In genomic region chr21:25709684-25710265, GRCh38 we compare ENCODE assay signal across 20 cellular contexts. TPM values are rescaled to one million over a fixed set of nuclear protein-coding genes. Genes with fewer than 3 reads are reported as not detected.
A peak's percentile ranks its signal among the peaks of the same experiment; 100 is the strongest.
DNase-seq lines count a peak whose midpoint lies in the region; ATAC-seq, FAIRE-seq and TF ChIP-seq lines count a peak whose summit lies in the region.
"Had no signal": no experiment of that assay in that cellular context is flagged by ENCODE, and none has a peak within 500 bp of the region (broad histone marks: within the 10 kb centered on the region; RNA-seq: fewer than 3 reads in every experiment).

No MANE protein-coding gene starts in this region.

- no peak overlapping the region for H2BK5ac ChIP-seq in mesendoderm (ENCODE audit: low read length)

- H3F3A ChIP-seq in GM23338 (replicated peaks; ENCODE audit: low read depth), result no peaks in the 10 kb centered on the region

- peak; percentile 74 for DNase-seq in GM23338 (ENCODE audit: low spot score)
- DNase-seq in NB4 (ENCODE audit: low read depth), result peak; percentile 4
- DNase-seq in K562 (ENCODE audit: extremely low read depth in 1 of 4, low spot score in 3 of 4), result peak in 1 of 4 experiments; percentile 36
- DNase-seq in mesendoderm, result peak; percentile 68
- DNase-seq in anterior cingulate cortex (lab: John Stamatoyannopoulos, UW), result no peak
- DNase-seq in T-helper 9 cell, result no peak
- DNase-seq in upper lobe of left lung, result no peak
- DNase-seq: Caco-2; CD4-positive, CD25-positive, alpha-beta regulatory T cell; GDM1; NCI-H187; NCI-H446 treated with DMSO at 0.1 percent for 48 hours; NCI-H748 treated with DMSO at 0.1 percent for 48 hours; Peyer's patch; T-cell had no signal

- peak; percentile 65 for ATAC-seq in GM23338
- peak; percentile 73 for ATAC-seq in K562
- ATAC-seq in upper lobe of left lung (ENCODE audit: low FRiP score in 2 of 2), result no peak
- ATAC-seq: GM12878, Right ventricle myocardium inferior, T-cell had no signal

- H2BK120ac ChIP-seq in mesendoderm (ENCODE audit: low read depth, low read length), result no peak overlapping the region

- no peaks in the 10 kb centered on the region for H3K27me3 Mint-ChIP-seq in GM23338 (ENCODE audit: insufficient read depth, low read depth, poor library complexity)
- H3K27me3 Mint-ChIP-seq: B cell; CD4-positive, CD25-positive, alpha-beta regulatory T cell; T-cell had no signal

- POLR2A ChIA-PET in K562 (lab: Yijun Ruan, JAX), result no interaction called here

- TF ChIP-seq RAD21 in K562 (CRISPR knock-in tag; conservative IDR thresholded peaks at IDR 0.05 in 1 of 2, IDR thresholded peaks at IDR 0.05 in 1 of 2), result peak in 1 of 2 experiments; percentile 40; a peak in 2 of 4 replicates

- peak; percentile 33 to 42; a peak in 3 of 4 replicates for TF ChIP-seq CTCF in GM23338 (conservative IDR thresholded peaks at IDR 0.05; ENCODE audit: low read depth in 2 of 2)
- TF ChIP-seq CTCF in NB4 (IDR thresholded peaks at IDR 0.05; ENCODE audit: low read depth, low read length), result no peak
- peak; percentile 24 to 42 (median 26); a peak in 3 of 6 replicates for TF ChIP-seq CTCF in K562 (IDR thresholded peaks at IDR 0.05 in 2 of 3, conservative IDR thresholded peaks at IDR 0.05 in 1 of 3; ENCODE audit: insufficient read depth in 2 of 3, low read depth in 1 of 3, low read length in 3 of 3)
- TF ChIP-seq CTCF in upper lobe of left lung (IDR thresholded peaks at IDR 0.05), result no peak

- no peaks in the 10 kb centered on the region for H3K79me1 ChIP-seq in mesendoderm (ENCODE audit: low read length)

- no peak overlapping the region for H3K4me2 ChIP-seq in GM23338
- H3K4me2 ChIP-seq in K562 (ENCODE audit: insufficient read depth, low read length), result no peak overlapping the region
- no peak overlapping the region for H3K4me2 ChIP-seq in mesendoderm (ENCODE audit: low read length)

- no peak overlapping the region for H3K23ac ChIP-seq in mesendoderm (ENCODE audit: low read length)

- peaks cover 2% of the 10 kb centered on the region; the same call in 1 of the 3 replicates for H3K4me1 Mint-ChIP-seq in GM23338
- H3K4me1 Mint-ChIP-seq: B cell; CD4-positive, CD25-positive, alpha-beta regulatory T cell; T-cell had no signal

- peak overlapping the region; percentile 80 for H3K27ac Mint-ChIP-seq in GM23338
- H3K27ac Mint-ChIP-seq: B cell; CD4-positive, CD25-positive, alpha-beta regulatory T cell; T-cell had no signal

- H3K4me3 ChIP-seq in GM23338, result no peak overlapping the region
- no peak overlapping the region for H3K4me3 ChIP-seq in NB4 (ENCODE audit: low read depth, low read length)
- no peak overlapping the region for H3K4me3 ChIP-seq in K562
- no peak overlapping the region for H3K4me3 ChIP-seq in mesendoderm (ENCODE audit: low read length)
- no peak overlapping the region for H3K4me3 ChIP-seq in upper lobe of left lung
- H3K4me3 ChIP-seq: GM12878, Peyer's patch, SK-N-MC had no signal

- FAIRE-seq in K562 (lab: Jason Lieb, UNC), result peak; percentile 37
- FAIRE-seq: GM12878, GM18507 had no signal

- H3K56ac ChIP-seq in mesendoderm (ENCODE audit: low read length), result no peak overlapping the region

- H4K5ac ChIP-seq in mesendoderm (ENCODE audit: low read length), result no peak overlapping the region

- no peak overlapping the region for H2AFZ ChIP-seq in GM23338
- H2AFZ ChIP-seq in K562 (ENCODE audit: low read depth, low read length), result no peak overlapping the region

- in situ Hi-C loops in K562 (cut with MboI), result no loop called here

- H3K4me1 ChIP-seq in GM23338 (ENCODE audit: insufficient read depth) (no peaks in the 10 kb centered on the region), K562 (replicated peaks in 1 of 2; ENCODE audit: control insufficient read depth in 2 of 2, insufficient read depth in 2 of 2, low read length in 2 of 2) (no peaks in the 10 kb centered on the region; a peak in 1 of 5 replicates), mesendoderm (ENCODE audit: control insufficient read depth, low read depth, low read length) (no peaks in the 10 kb centered on the region), upper lobe of left lung (no peaks in the 10 kb centered on the region)
- H3K4me1 ChIP-seq: Caco-2, Peyer's patch had no signal

- intact Hi-C loops in K562 (cut with micrococcal nuclease), result loop anchor here (1.0 to 10.0 kb wide), 2 partner anchors 92 to 155 kb away; no protein-coding TSS in a partner anchor

- H3K4me3 Mint-ChIP-seq in GM23338, result no peak overlapping the region
- H3K4me3 Mint-ChIP-seq: B cell, T-cell had no signal

- no peaks in the 10 kb centered on the region for H4K20me1 ChIP-seq in GM23338 (replicated peaks; ENCODE audit: insufficient read depth)
- H4K20me1 ChIP-seq in K562 (replicated peaks; ENCODE audit: control insufficient read depth, insufficient read depth, low read length), result no peaks in the 10 kb centered on the region

- H3K9me3 ChIP-seq in K562 (replicated peaks; ENCODE audit: control insufficient read depth, insufficient read depth, low read depth, low read length) (no peaks in the 10 kb centered on the region), upper lobe of left lung (no peaks in the 10 kb centered on the region)
- H3K9me3 ChIP-seq: Caco-2, Peyer's patch had no signal

- no peaks in the 10 kb centered on the region for H3K9me3 Mint-ChIP-seq in GM23338
- H3K9me3 Mint-ChIP-seq: CD4-positive, CD25-positive, alpha-beta regulatory T cell; T-cell had no signal

- no peak overlapping the region for H4K8ac ChIP-seq in mesendoderm (ENCODE audit: low read depth, low read length)

- no peaks in the 10 kb centered on the region for H3K36me3 ChIP-seq in GM23338 (ENCODE audit: insufficient read depth)
- H3K36me3 ChIP-seq in K562 (ENCODE audit: control insufficient read depth, insufficient read depth, low read length), result no peaks in the 10 kb centered on the region
- no peaks in the 10 kb centered on the region for H3K36me3 ChIP-seq in mesendoderm (ENCODE audit: control insufficient read depth, insufficient read depth, low read length)
- H3K36me3 ChIP-seq in upper lobe of left lung, result peaks cover 0 to under 1% (median 0%) of the 10 kb centered on the region in 4 donors
- H3K36me3 ChIP-seq: Peyer's patch had no signal

- no peaks in the 10 kb centered on the region for H3K9me1 ChIP-seq in K562 (ENCODE audit: control insufficient read depth, insufficient read depth, low read length)

- H3K27ac ChIP-seq in GM23338 (ENCODE audit: low read depth), result no peak overlapping the region
- no peak overlapping the region for H3K27ac ChIP-seq in K562 (ENCODE audit: extremely low read depth, low read depth, low read length)
- H3K27ac ChIP-seq in mesendoderm (ENCODE audit: low read depth, low read length), result no peak overlapping the region
- no peak overlapping the region for H3K27ac ChIP-seq in upper lobe of left lung
- H3K27ac ChIP-seq: Peyer's patch, SK-N-MC had no signal

- TF ChIP-seq POLR2A in NB4 (IDR thresholded peaks at IDR 0.05; ENCODE audit: extremely low read depth, insufficient read length) (no peak), K562 (conservative IDR thresholded peaks at IDR 0.05) (no peak), upper lobe of left lung (IDR thresholded peaks at IDR 0.05) (no peak)

- H3K36me3 Mint-ChIP-seq in GM23338 (ENCODE audit: low read depth), result no peaks in the 10 kb centered on the region
- H3K36me3 Mint-ChIP-seq: CD4-positive, CD25-positive, alpha-beta regulatory T cell; T-cell had no signal

- no TSS peak for BruUV-seq in K562 (replicated peaks; lab: Mats Ljungman, UMichigan)

- CTCF ChIA-PET in K562 (lab: Yijun Ruan, JAX; ENCODE audit: low intra/inter-chr PET ratio), result interaction anchor here (1.6 kb wide), 1 partner anchor 101 kb away, joined by 5 read pairs; no protein-coding TSS in a partner anchor

- 19% methylated on average over 5 of the region's 5 CpGs for WGBS in K562 (ENCODE audit: insufficient coverage, low coverage, missing lambda C conversion rate)
- WGBS in mesendoderm (ENCODE audit: extremely low coverage, insufficient coverage, low lambda C conversion rate), result no CpG with 5 or more reads among the region's 5 CpGs
- 85 to 89% methylated on average over 5 of the region's 5 CpGs for WGBS in upper lobe of left lung, 2 donors

- no peaks in the 10 kb centered on the region for H3K79me2 ChIP-seq in GM23338 (replicated peaks; ENCODE audit: insufficient read depth)
- no peaks in the 10 kb centered on the region for H3K79me2 ChIP-seq in K562 (ENCODE audit: control insufficient read depth, insufficient read depth, low read length)
- H3K79me2 ChIP-seq in mesendoderm (ENCODE audit: control insufficient read depth, insufficient read depth, low read length), result no peaks in the 10 kb centered on the region

- TF ChIP-seq EP300 in K562 (IDR thresholded peaks at IDR 0.05; ENCODE audit: low read length) (no peak), upper lobe of left lung (IDR thresholded peaks at IDR 0.05) (no peak)

- no peak overlapping the region for H3K4ac ChIP-seq in mesendoderm (ENCODE audit: low read depth, low read length)

- H3K9me2 ChIP-seq in GM23338 (ENCODE audit: insufficient read depth), result no peaks in the 10 kb centered on the region

- H3K27me3 ChIP-seq in GM23338 (ENCODE audit: insufficient read depth), result no peaks in the 10 kb centered on the region
- H3K27me3 ChIP-seq in K562 (ENCODE audit: control insufficient read depth in 2 of 2, insufficient read depth in 2 of 2, low read length in 2 of 2), result no peaks in the 10 kb centered on the region
- H3K27me3 ChIP-seq in mesendoderm (ENCODE audit: insufficient read depth, low read length, poor library complexity), result no peaks in the 10 kb centered on the region
- H3K27me3 ChIP-seq in upper lobe of left lung, result no peaks in the 10 kb centered on the region
- H3K27me3 ChIP-seq: Peyer's patch had no signal

- H2AK5ac ChIP-seq in mesendoderm (ENCODE audit: low read length), result no peak overlapping the region

- no peak overlapping the region for H3K9ac ChIP-seq in K562 (ENCODE audit: insufficient read depth in 1 of 2, low read depth in 2 of 2, low read length in 2 of 2)
- H3K9ac ChIP-seq in mesendoderm (ENCODE audit: low read length), result no peak overlapping the region

- H3K18ac ChIP-seq in mesendoderm (ENCODE audit: low read length), result no peak overlapping the region

- no peak overlapping the region for H2BK15ac ChIP-seq in mesendoderm (replicated peaks; ENCODE audit: low read depth)

RNA-seq across cellular contexts. Expression of gene ATP5PF, which starts 24.9 kb away (rescaled TPM):
- total RNA-seq in GM23338 (2014; rRNA removed; shearing (Covaris generic)), result 127 and 154 TPM in 2 replicates
- polyA plus RNA-seq in GM23338 (2016; fragmentation: Nextera tagmentation; extraction: Ambion mirVana) (719 and 751 TPM in 2 replicates), K562 (2011; rRNA removed) (363 and 533 TPM in 2 replicates), K562 (2014; fragmentation: Illumina TruSeq; extraction: Trizol) (784 and 1,131 TPM in 2 replicates), K562 (2014; fragmentation: Nextera tagmentation; extraction: Ambion mirVana) (1,000 to 10,000 TPM; 2,105 to 2,488 TPM), K562 (2014; rRNA removed) (907 and 928 TPM in 2 replicates)
- total RNA-seq in K562 (2011; cell fraction: chromatin; rRNA removed; ENCODE audit: low replicate concordance), result 16.4 and 36.0 TPM in 2 replicates
- 21.3 and 22.2 TPM in 2 replicates for total RNA-seq in K562 (2011; cell fraction: nucleolus; rRNA removed)
- total RNA-seq in K562 (2011; cell fraction: nucleoplasm; rRNA removed), result 36.5 and 54.4 TPM in 2 replicates
- total RNA-seq in K562 (2014; rRNA removed) (230 and 242 TPM in 2 replicates), K562 (2014; rRNA removed; fragmentation: Illumina TruSeq; extraction: Trizol) (324 and 371 TPM in 2 replicates), K562 (2015; rRNA removed; fragmentation: Illumina TruSeq; extraction: Trizol) (343 and 391 TPM in 2 replicates), K562 (2021) (285 and 295 TPM in 2 replicates), upper lobe of left lung (10 to 100 TPM; 26.2 to 87.3 (median 64.1) TPM)
- 184 and 377 TPM in 2 replicates for polyA plus RNA-seq in K562 (2011; cell fraction: cytosol; rRNA removed)
- 42.6 and 90.3 TPM in 2 replicates for polyA plus RNA-seq in K562 (2011; cell fraction: nucleus; rRNA removed)
- 291 and 682 TPM in 2 replicates for polyA plus RNA-seq in K562 (2012)
- 162 and 175 TPM in 2 replicates for polyA minus RNA-seq in K562 (2011; rRNA and poly(A)+ RNA removed)
- polyA minus RNA-seq in K562 (2011; cell fraction: cytosol; rRNA and poly(A)+ RNA removed), result 33.6 and 54.1 TPM in 2 replicates
- 22.6 and 37.1 TPM in 2 replicates for polyA minus RNA-seq in K562 (2011; cell fraction: nucleus; rRNA and poly(A)+ RNA removed)
- 323 TPM for polyA plus RNA-seq in mesendoderm (2013, experiment 1 of 2)
- polyA plus RNA-seq in mesendoderm (2013, experiment 2 of 2), result 316 TPM

RNA-seq across cellular contexts. Expression of gene GABPA, which starts 25.0 kb away (rescaled TPM):
- total RNA-seq in GM23338 (2014; rRNA removed; shearing (Covaris generic)), result 28.6 and 30.1 TPM in 2 replicates
- 8.5 TPM in 2 replicates for polyA plus RNA-seq in GM23338 (2016; fragmentation: Nextera tagmentation; extraction: Ambion mirVana)
- total RNA-seq in K562 (2011; cell fraction: chromatin; rRNA removed; ENCODE audit: low replicate concordance), result 5.7 and 26.9 TPM in 2 replicates
- 3.3 and 4.2 TPM in 2 replicates for total RNA-seq in K562 (2011; cell fraction: nucleolus; rRNA removed)
- total RNA-seq in K562 (2011; cell fraction: nucleoplasm; rRNA removed), result 9.7 and 12.4 TPM in 2 replicates
- 16.3 and 17.7 TPM in 2 replicates for total RNA-seq in K562 (2014; rRNA removed)
- total RNA-seq in K562 (2014; rRNA removed; fragmentation: Illumina TruSeq; extraction: Trizol), result 26.1 and 30.3 TPM in 2 replicates
- 22.4 and 24.6 TPM in 2 replicates for total RNA-seq in K562 (2015; rRNA removed; fragmentation: Illumina TruSeq; extraction: Trizol)
- total RNA-seq in K562 (2021), result 24.8 and 26.8 TPM in 2 replicates
- polyA plus RNA-seq in K562 (2011; rRNA removed), result 26.2 and 35.7 TPM in 2 replicates
- polyA plus RNA-seq in K562 (2011; cell fraction: cytosol; rRNA removed), result 3.6 and 8.5 TPM in 2 replicates
- polyA plus RNA-seq in K562 (2011; cell fraction: nucleus; rRNA removed), result 10.7 and 16.2 TPM in 2 replicates
- 14.4 and 14.6 TPM in 2 replicates for polyA plus RNA-seq in K562 (2012)
- polyA plus RNA-seq in K562 (2014; fragmentation: Illumina TruSeq; extraction: Trizol), result 20.6 and 22.8 TPM in 2 replicates
- 10 to 100 TPM in 1 of 2 experiments, 1 to 10 TPM in 1; 8.9 to 13.2 TPM for polyA plus RNA-seq in K562 (2014; fragmentation: Nextera tagmentation; extraction: Ambion mirVana)
- polyA plus RNA-seq in K562 (2014; rRNA removed), result 19.6 and 20.0 TPM in 2 replicates
- polyA minus RNA-seq in K562 (2011; rRNA and poly(A)+ RNA removed), result 37.1 and 37.5 TPM in 2 replicates
- 12.8 and 14.7 TPM in 2 replicates for polyA minus RNA-seq in K562 (2011; cell fraction: cytosol; rRNA and poly(A)+ RNA removed)
- polyA minus RNA-seq in K562 (2011; cell fraction: nucleus; rRNA and poly(A)+ RNA removed), result 5.5 and 12.1 TPM in 2 replicates
- polyA plus RNA-seq in mesendoderm (2013, experiment 1 of 2), result 20.7 TPM
- polyA plus RNA-seq in mesendoderm (2013, experiment 2 of 2), result 20.8 TPM
- 10 to 100 TPM in 5 of 6 donors, 1 to 10 TPM in 1; 10.0 to 31.6 (median 18.6) TPM for total RNA-seq in upper lobe of left lung

Comparison
In these comparisons a context has a peak if more than half of its experiments do, and no peak if none do; other contexts are left out.
1. ATAC-seq: peak in GM23338 (single experiment) and K562 (single experiment); none in upper lobe of left lung (0 of 2).
2. DNase-seq: peak in GM23338 (single experiment), NB4 (single experiment) and mesendoderm (single experiment); none in anterior cingulate cortex (0 of 58), T-helper 9 cell (single experiment) and upper lobe of left lung (0 of 2).
3. CTCF ChIP-seq: peak in GM23338 (2 of 2) and K562 (3 of 3); none in NB4 (single experiment) and upper lobe of left lung (0 of 6).